In genomic region chr15:73633111-73633990, GRCh38 we compare ENCODE assay signal across 8 cellular contexts. TPM values are rescaled to one million over a fixed set of nuclear protein-coding genes. Genes with fewer than 3 reads are reported as not detected.
DNase-seq lines count a peak whose midpoint lies in the region; TF ChIP-seq lines count a peak whose summit lies in the region.

TSS of gene NPTN (minus strand) at chr15:73633389. CDS start at chr15:73633215, 174 bp downstream.

- peaks cover 62% of the 10 kb centered on the region for H3K4me1 ChIP-seq in suprapubic skin

- H3K27me3 Mint-ChIP-seq in activated naive CD4-positive, alpha-beta T cell treated with anti-CD3 and anti-CD28 coated beads, Interleukin-2, amount 10 ng/mL, durations not matched to agents 7 days and 5 days: peaks cover 20% of the 10 kb centered on the region

- H3K36me3 ChIP-seq in suprapubic skin: no peaks in the 10 kb centered on the region

- H3K4me1 Mint-ChIP-seq in activated naive CD4-positive, alpha-beta T cell treated with anti-CD3 and anti-CD28 coated beads, Interleukin-2, amount 10 ng/mL, durations not matched to agents 7 days and 5 days: peaks cover 37% of the 10 kb centered on the region

- no peaks in the 10 kb centered on the region for H3K9me3 Mint-ChIP-seq in activated naive CD4-positive, alpha-beta T cell treated with anti-CD3 and anti-CD28 coated beads, Interleukin-2, amount 10 ng/mL, durations not matched to agents 7 days and 5 days

- no peaks in the 10 kb centered on the region for H3K27me3 ChIP-seq in suprapubic skin

- CTCF ChIA-PET in activated naive CD4-positive, alpha-beta T cell treated with anti-CD3 and anti-CD28 coated beads, Interleukin-2, amount 10 ng/mL, durations not matched to agents 7 days and 5 days (lab: Charles Lee): interaction anchor here (1.0 to 14.2 kb wide), 6 partner anchors 11 to 848 kb away, joined by 3 to 275 read pairs (median 5); no protein-coding TSS in a partner anchor

- WGBS in suprapubic skin: 2% methylated on average over 39 of the region's 62 CpGs

- H3K27ac ChIP-seq in suprapubic skin: peak within 1 kb of the TSS; percentile 99

- TF ChIP-seq CTCF in HFF-Myc (IDR thresholded peaks at IDR 0.05; ENCODE audit: low read depth, low read length, missing control alignments) (no peak), suprapubic skin (IDR thresholded peaks at IDR 0.05) (no peak)

- peak within 1 kb of the TSS; percentile 78 for H3K27ac Mint-ChIP-seq in activated naive CD4-positive, alpha-beta T cell treated with anti-CD3 and anti-CD28 coated beads, Interleukin-2, amount 10 ng/mL, durations not matched to agents 7 days and 5 days

- DNase-seq in GM03348 (ENCODE audit: low spot score) (peak; percentile 98), HFF-Myc (ENCODE audit: extremely low read depth, low read depth) (peak; percentile 86), NAMALWA (ENCODE audit: low spot score) (peak; percentile 98), SK-N-DZ (ENCODE audit: low spot score) (peak; percentile 97), germinal center (ENCODE audit: low spot score) (peak; percentile 95), nucleus accumbens (lab: John Stamatoyannopoulos, UW) (peak; percentile 85 to 99 (median 97)), suprapubic skin (ENCODE audit: low spot score in 2 of 2) (peak; percentile 99)
- peak; percentile 98 for DNase-seq in activated naive CD4-positive, alpha-beta T cell treated with anti-CD3 and anti-CD28 coated beads, Interleukin-2, amount 10 ng/mL, durations not matched to agents 7 days and 5 days

- H3K9me3 ChIP-seq in suprapubic skin: no peaks in the 10 kb centered on the region

- H3K36me3 Mint-ChIP-seq in activated naive CD4-positive, alpha-beta T cell treated with anti-CD3 and anti-CD28 coated beads, Interleukin-2, amount 10 ng/mL, durations not matched to agents 7 days and 5 days: peaks cover 2% of the 10 kb centered on the region

- TF ChIP-seq EP300 in suprapubic skin (IDR thresholded peaks at IDR 0.05): no peak

- peak within 1 kb of the TSS; percentile 81 for H3K4me3 Mint-ChIP-seq in activated naive CD4-positive, alpha-beta T cell treated with anti-CD3 and anti-CD28 coated beads, Interleukin-2, amount 10 ng/mL, durations not matched to agents 7 days and 5 days

- TF ChIP-seq POLR2A in suprapubic skin (IDR thresholded peaks at IDR 0.05): peak in 1 of 2 donors; percentile 74

- H3K4me3 ChIP-seq in HFF-Myc (replicated peaks; ENCODE audit: low read depth, low read length) (peak within 1 kb of the TSS; percentile 87), suprapubic skin (peak within 1 kb of the TSS; percentile 100)

RNA-seq across cellular contexts. Expression of gene NPTN, which starts in this region (rescaled TPM):
- polyA plus RNA-seq in SK-N-DZ (2014; cell fraction: cytosol; rRNA removed): 83.9 and 106 TPM in 2 replicates
- polyA plus RNA-seq in SK-N-DZ (2014; cell fraction: nucleus; rRNA removed): 71.4 and 78.7 TPM in 2 replicates
- total RNA-seq in suprapubic skin: 100 to 1,000 TPM; 132 to 171 (median 147) TPM

Comparison
In these comparisons a context has a peak if more than half of its experiments do, and no peak if none do; other contexts are left out.
1. Peak in every context shown above with its lines: DNase-seq, H3K4me3 ChIP-seq and H3K27ac ChIP-seq.